Comparison of ENCODE assay signal across 4 cellular contexts in the genomic region with DNA sequence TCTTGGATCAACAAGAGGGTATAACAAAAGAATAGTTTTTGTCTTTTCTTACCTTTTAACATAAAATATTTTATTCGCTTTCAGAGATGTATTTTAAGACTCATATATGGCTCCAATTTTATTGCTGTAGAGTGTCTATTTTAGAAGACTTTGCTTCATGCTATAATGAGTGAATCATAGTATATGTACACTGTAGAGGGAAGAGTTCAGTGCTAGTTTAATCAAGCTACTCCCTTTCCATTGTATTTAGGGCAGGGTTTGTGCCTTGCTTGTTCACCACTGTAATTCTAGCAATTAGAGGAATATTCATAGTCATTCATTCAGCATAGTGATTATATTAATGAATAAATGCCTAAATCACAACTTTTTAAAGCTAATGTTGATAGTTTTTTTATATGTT.
TF ChIP-seq lines count a peak whose summit lies in the region.

No MANE protein-coding gene starts in this region.

TF ChIP-seq in SK-N-SH, 30 proteins besides CTCF, POLR2A, EP300 and RAD21 (continues in another document):
- TF ChIP-seq, protein P1, sequence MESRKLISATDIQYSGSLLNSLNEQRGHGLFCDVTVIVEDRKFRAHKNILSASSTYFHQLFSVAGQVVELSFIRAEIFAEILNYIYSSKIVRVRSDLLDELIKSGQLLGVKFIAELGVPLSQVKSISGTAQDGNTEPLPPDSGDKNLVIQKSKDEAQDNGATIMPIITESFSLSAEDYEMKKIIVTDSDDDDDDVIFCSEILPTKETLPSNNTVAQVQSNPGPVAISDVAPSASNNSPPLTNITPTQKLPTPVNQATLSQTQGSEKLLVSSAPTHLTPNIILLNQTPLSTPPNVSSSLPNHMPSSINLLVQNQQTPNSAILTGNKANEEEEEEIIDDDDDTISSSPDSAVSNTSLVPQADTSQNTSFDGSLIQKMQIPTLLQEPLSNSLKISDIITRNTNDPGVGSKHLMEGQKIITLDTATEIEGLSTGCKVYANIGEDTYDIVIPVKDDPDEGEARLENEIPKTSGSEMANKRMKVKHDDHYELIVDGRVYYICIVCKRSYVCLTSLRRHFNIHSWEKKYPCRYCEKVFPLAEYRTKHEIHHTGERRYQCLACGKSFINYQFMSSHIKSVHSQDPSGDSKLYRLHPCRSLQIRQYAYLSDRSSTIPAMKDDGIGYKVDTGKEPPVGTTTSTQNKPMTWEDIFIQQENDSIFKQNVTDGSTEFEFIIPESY (IDR thresholded peaks at IDR 0.05; ENCODE audit: borderline replicate concordance, low read depth), result no peak
- TF ChIP-seq SMC3 (IDR thresholded peaks at IDR 0.05; ENCODE audit: low read depth, low read length) (no peak), FOSL2 (IDR thresholded peaks at IDR 0.05; ENCODE audit: borderline replicate concordance, low read depth) (no peak), USF2 (IDR thresholded peaks at IDR 0.05; ENCODE audit: borderline replicate concordance, low read depth, low read length) (no peak), SIN3A (IDR thresholded peaks at IDR 0.05; ENCODE audit: borderline replicate concordance, low read depth, low read length) (no peak), CHD2 (IDR thresholded peaks at IDR 0.05; ENCODE audit: low read length, partially characterized antibody) (no peak), MEF2A (IDR thresholded peaks at IDR 0.05; ENCODE audit: borderline replicate concordance, low read depth) (no peak), EZH2phosphoT487 (IDR thresholded peaks at IDR 0.05; ENCODE audit: borderline replicate concordance, low read depth) (no peak)

TF ChIP-seq in SK-N-SH treated with all-trans-retinoic acid at 6 μM for 48 hours, 23 proteins besides CTCF, POLR2A, EP300 and RAD21 (continues in another document):
- TF ChIP-seq, protein P2, sequence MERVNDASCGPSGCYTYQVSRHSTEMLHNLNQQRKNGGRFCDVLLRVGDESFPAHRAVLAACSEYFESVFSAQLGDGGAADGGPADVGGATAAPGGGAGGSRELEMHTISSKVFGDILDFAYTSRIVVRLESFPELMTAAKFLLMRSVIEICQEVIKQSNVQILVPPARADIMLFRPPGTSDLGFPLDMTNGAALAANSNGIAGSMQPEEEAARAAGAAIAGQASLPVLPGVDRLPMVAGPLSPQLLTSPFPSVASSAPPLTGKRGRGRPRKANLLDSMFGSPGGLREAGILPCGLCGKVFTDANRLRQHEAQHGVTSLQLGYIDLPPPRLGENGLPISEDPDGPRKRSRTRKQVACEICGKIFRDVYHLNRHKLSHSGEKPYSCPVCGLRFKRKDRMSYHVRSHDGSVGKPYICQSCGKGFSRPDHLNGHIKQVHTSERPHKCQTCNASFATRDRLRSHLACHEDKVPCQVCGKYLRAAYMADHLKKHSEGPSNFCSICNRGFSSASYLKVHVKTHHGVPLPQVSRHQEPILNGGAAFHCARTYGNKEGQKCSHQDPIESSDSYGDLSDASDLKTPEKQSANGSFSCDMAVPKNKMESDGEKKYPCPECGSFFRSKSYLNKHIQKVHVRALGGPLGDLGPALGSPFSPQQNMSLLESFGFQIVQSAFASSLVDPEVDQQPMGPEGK (CRISPR knock-in tag; IDR thresholded peaks at IDR 0.05; ENCODE audit: borderline replicate concordance), result no peak
- TF ChIP-seq POU6F1 (CRISPR knock-in tag; IDR thresholded peaks at IDR 0.05; ENCODE audit: borderline replicate concordance, low read depth) (no peak), TOX (CRISPR knock-in tag; IDR thresholded peaks at IDR 0.05; ENCODE audit: borderline replicate concordance) (no peak), CSDC2 (CRISPR knock-in tag; IDR thresholded peaks at IDR 0.05) (no peak), ESRRG (CRISPR knock-in tag; IDR thresholded peaks at IDR 0.05) (no peak), ZNF8 (CRISPR knock-in tag; IDR thresholded peaks at IDR 0.05) (no peak), ZC3H10 (CRISPR knock-in tag; IDR thresholded peaks at IDR 0.05) (no peak), PPARA (CRISPR knock-in tag; IDR thresholded peaks at IDR 0.05; ENCODE audit: borderline replicate concordance) (no peak)

TF ChIP-seq in K562, 482 proteins besides CTCF, POLR2A, EP300 and RAD21 (continued from another document):
- TF ChIP-seq HMBOX1 (IDR thresholded peaks at IDR 0.05), result no peak

TF ChIP-seq in GM23338, 12 proteins besides CTCF, POLR2A, EP300 and RAD21:
- TF ChIP-seq, protein P3, sequence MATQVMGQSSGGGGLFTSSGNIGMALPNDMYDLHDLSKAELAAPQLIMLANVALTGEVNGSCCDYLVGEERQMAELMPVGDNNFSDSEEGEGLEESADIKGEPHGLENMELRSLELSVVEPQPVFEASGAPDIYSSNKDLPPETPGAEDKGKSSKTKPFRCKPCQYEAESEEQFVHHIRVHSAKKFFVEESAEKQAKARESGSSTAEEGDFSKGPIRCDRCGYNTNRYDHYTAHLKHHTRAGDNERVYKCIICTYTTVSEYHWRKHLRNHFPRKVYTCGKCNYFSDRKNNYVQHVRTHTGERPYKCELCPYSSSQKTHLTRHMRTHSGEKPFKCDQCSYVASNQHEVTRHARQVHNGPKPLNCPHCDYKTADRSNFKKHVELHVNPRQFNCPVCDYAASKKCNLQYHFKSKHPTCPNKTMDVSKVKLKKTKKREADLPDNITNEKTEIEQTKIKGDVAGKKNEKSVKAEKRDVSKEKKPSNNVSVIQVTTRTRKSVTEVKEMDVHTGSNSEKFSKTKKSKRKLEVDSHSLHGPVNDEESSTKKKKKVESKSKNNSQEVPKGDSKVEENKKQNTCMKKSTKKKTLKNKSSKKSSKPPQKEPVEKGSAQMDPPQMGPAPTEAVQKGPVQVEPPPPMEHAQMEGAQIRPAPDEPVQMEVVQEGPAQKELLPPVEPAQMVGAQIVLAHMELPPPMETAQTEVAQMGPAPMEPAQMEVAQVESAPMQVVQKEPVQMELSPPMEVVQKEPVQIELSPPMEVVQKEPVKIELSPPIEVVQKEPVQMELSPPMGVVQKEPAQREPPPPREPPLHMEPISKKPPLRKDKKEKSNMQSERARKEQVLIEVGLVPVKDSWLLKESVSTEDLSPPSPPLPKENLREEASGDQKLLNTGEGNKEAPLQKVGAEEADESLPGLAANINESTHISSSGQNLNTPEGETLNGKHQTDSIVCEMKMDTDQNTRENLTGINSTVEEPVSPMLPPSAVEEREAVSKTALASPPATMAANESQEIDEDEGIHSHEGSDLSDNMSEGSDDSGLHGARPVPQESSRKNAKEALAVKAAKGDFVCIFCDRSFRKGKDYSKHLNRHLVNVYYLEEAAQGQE (IDR thresholded peaks at IDR 0.05; ENCODE audit: unreplicated experiment), result no peak
- TF ChIP-seq CREB1 (CRISPR knock-in tag; IDR thresholded peaks at IDR 0.05; ENCODE audit: low read depth) (no peak), NANOG (IDR thresholded peaks at IDR 0.05; ENCODE audit: borderline replicate concordance) (no peak), ZNF114 (CRISPR knock-in tag; IDR thresholded peaks at IDR 0.05) (no peak), JUNB (IDR thresholded peaks at IDR 0.05; ENCODE audit: unreplicated experiment) (no peak), EZH2phosphoT487 (IDR thresholded peaks at IDR 0.05; ENCODE audit: unreplicated experiment) (no peak), EZH2 (IDR thresholded peaks at IDR 0.05; ENCODE audit: low read depth, unreplicated experiment) (no peak), STAT1 (IDR thresholded peaks at IDR 0.05; ENCODE audit: unreplicated experiment) (no peak), ZNF331 (CRISPR knock-in tag; IDR thresholded peaks at IDR 0.05; ENCODE audit: low read depth) (no peak), POLR2AphosphoS5 (IDR thresholded peaks at IDR 0.05; ENCODE audit: low read depth) (no peak)
- TF ChIP-seq, protein P4, sequence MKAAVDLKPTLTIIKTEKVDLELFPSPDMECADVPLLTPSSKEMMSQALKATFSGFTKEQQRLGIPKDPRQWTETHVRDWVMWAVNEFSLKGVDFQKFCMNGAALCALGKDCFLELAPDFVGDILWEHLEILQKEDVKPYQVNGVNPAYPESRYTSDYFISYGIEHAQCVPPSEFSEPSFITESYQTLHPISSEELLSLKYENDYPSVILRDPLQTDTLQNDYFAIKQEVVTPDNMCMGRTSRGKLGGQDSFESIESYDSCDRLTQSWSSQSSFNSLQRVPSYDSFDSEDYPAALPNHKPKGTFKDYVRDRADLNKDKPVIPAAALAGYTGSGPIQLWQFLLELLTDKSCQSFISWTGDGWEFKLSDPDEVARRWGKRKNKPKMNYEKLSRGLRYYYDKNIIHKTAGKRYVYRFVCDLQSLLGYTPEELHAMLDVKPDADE (IDR thresholded peaks at IDR 0.05), result no peak
- TF ChIP-seq, protein P5, sequence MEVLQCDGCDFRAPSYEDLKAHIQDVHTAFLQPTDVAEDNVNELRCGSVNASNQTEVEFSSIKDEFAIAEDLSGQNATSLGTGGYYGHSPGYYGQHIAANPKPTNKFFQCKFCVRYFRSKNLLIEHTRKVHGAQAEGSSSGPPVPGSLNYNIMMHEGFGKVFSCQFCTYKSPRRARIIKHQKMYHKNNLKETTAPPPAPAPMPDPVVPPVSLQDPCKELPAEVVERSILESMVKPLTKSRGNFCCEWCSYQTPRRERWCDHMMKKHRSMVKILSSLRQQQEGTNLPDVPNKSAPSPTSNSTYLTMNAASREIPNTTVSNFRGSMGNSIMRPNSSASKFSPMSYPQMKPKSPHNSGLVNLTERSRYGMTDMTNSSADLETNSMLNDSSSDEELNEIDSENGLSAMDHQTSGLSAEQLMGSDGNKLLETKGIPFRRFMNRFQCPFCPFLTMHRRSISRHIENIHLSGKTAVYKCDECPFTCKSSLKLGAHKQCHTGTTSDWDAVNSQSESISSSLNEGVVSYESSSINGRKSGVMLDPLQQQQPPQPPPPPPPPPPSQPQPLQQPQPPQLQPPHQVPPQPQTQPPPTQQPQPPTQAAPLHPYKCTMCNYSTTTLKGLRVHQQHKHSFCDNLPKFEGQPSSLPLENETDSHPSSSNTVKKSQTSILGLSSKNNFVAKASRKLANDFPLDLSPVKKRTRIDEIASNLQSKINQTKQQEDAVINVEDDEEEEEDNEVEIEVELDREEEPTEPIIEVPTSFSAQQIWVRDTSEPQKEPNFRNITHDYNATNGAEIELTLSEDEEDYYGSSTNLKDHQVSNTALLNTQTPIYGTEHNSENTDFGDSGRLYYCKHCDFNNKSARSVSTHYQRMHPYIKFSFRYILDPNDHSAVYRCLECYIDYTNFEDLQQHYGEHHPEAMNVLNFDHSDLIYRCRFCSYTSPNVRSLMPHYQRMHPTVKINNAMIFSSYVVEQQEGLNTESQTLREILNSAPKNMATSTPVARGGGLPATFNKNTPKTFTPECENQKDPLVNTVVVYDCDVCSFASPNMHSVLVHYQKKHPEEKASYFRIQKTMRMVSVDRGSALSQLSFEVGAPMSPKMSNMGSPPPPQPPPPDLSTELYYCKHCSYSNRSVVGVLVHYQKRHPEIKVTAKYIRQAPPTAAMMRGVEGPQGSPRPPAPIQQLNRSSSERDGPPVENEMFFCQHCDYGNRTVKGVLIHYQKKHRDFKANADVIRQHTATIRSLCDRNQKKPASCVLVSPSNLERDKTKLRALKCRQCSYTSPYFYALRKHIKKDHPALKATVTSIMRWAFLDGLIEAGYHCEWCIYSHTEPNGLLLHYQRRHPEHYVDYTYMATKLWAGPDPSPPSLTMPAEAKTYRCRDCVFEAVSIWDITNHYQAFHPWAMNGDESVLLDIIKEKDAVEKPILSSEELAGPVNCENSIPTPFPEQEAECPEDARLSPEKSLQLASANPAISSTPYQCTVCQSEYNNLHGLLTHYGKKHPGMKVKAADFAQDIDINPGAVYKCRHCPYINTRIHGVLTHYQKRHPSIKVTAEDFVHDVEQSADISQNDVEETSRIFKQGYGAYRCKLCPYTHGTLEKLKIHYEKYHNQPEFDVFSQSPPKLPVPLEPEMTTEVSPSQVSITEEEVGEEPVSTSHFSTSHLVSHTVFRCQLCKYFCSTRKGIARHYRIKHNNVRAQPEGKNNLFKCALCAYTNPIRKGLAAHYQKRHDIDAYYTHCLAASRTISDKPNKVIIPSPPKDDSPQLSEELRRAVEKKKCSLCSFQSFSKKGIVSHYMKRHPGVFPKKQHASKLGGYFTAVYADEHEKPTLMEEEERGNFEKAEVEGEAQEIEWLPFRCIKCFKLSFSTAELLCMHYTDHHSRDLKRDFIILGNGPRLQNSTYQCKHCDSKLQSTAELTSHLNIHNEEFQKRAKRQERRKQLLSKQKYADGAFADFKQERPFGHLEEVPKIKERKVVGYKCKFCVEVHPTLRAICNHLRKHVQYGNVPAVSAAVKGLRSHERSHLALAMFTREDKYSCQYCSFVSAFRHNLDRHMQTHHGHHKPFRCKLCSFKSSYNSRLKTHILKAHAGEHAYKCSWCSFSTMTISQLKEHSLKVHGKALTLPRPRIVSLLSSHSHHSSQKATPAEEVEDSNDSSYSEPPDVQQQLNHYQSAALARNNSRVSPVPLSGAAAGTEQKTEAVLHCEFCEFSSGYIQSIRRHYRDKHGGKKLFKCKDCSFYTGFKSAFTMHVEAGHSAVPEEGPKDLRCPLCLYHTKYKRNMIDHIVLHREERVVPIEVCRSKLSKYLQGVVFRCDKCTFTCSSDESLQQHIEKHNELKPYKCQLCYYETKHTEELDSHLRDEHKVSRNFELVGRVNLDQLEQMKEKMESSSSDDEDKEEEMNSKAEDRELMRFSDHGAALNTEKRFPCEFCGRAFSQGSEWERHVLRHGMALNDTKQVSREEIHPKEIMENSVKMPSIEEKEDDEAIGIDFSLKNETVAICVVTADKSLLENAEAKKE (CRISPR knock-in tag; IDR thresholded peaks at IDR 0.05), result no peak
